In genomic region chr12:129934977-129935376, GRCh38 we compare ENCODE assay signal across 32 cellular contexts. TPM values are rescaled to one million over a fixed set of nuclear protein-coding genes. Genes with fewer than 3 reads are reported as not detected.
"Had no signal": no experiment of that assay in that cellular context is flagged by ENCODE, and none has a peak within 500 bp of the region (broad histone marks: within the 10 kb centered on the region; RNA-seq: fewer than 3 reads in every experiment).

No MANE protein-coding gene starts in this region.

- H3K4me1 Mint-ChIP-seq: stimulated activated effector memory CD8-positive, alpha-beta T cell treated with anti-CD3 and anti-CD28 coated beads, Interleukin-12 subunit alpha, Interleukin-12 subunit beta, amount 100 ng/mL, for 72 hours; stimulated activated memory B cell treated with anti-CD40 and anti-IgM and Interleukin-4, amounts not matched to agents 10 μg/mL and 1 μg/mL and 100 μg/mL, for 72 hours; stimulated activated naive B cell treated with anti-CD40 and anti-IgM and Interleukin-4, amounts not matched to agents 10 μg/mL and 1 μg/mL and 100 μg/mL, for 72 hours; stimulated activated naive CD8-positive, alpha-beta T cell treated with anti-CD3 and anti-CD28 coated beads, Interleukin-15, amount 100 ng/mL, for 72 hours had no signal

- H3K27me3 Mint-ChIP-seq: stimulated activated memory B cell treated with anti-CD40 and anti-IgM and Interleukin-4, amounts not matched to agents 10 μg/mL and 1 μg/mL and 100 μg/mL, for 72 hours; stimulated activated naive CD8-positive, alpha-beta T cell treated with anti-CD3 and anti-CD28 coated beads, Interleukin-15, amount 100 ng/mL, for 72 hours; stimulated activated naive CD8-positive, alpha-beta T cell treated with anti-CD3 and anti-CD28 coated beads, Interleukin-15, Interleukin-2, amounts not matched to agents 100 ng/mL and 50 ng/mL, for 24 hours had no signal

- H3K9me3 ChIP-seq: testis, thoracic aorta, thyroid gland, transverse colon, upper lobe of left lung, upper lobe of right lung, uterus, vagina had no signal

- H3K36me3 Mint-ChIP-seq: stimulated activated effector memory CD8-positive, alpha-beta T cell treated with anti-CD3 and anti-CD28 coated beads, Interleukin-12 subunit alpha, Interleukin-12 subunit beta, amount 100 ng/mL, for 72 hours; stimulated activated memory B cell treated with anti-CD40 and anti-IgM and Interleukin-4, amounts not matched to agents 10 μg/mL and 1 μg/mL and 100 μg/mL, for 72 hours; stimulated activated naive B cell treated with anti-CD40 and anti-IgM and Interleukin-4, amounts not matched to agents 10 μg/mL and 1 μg/mL and 100 μg/mL, for 72 hours; type B pancreatic cell had no signal

- H3K27me3 ChIP-seq: testis, thyroid gland, tibial artery, tibial nerve, transverse colon, upper lobe of left lung, upper lobe of right lung, uterus, vagina had no signal

- ATAC-seq: stimulated activated effector memory CD8-positive, alpha-beta T cell treated with anti-CD3 and anti-CD28 coated beads, Interleukin-12 subunit alpha, Interleukin-12 subunit beta, amount 100 ng/mL, for 72 hours; stimulated activated memory B cell treated with anti-CD40 and anti-IgM and Interleukin-4, amounts not matched to agents 10 μg/mL and 1 μg/mL and 100 μg/mL, for 72 hours; stimulated activated naive B cell treated with anti-CD40 and anti-IgM and Interleukin-4, amounts not matched to agents 10 μg/mL and 1 μg/mL and 100 μg/mL, for 72 hours; stimulated activated naive CD8-positive, alpha-beta T cell treated with anti-CD3 and anti-CD28 coated beads, Interleukin-15, amount 100 ng/mL, for 72 hours; stimulated activated naive CD8-positive, alpha-beta T cell treated with anti-CD3 and anti-CD28 coated beads, Interleukin-15, Interleukin-2, amounts not matched to agents 100 U/mL and 50 U/mL, for 24 hours; upper lobe of right lung had no signal

- H3K27ac Mint-ChIP-seq: stimulated activated effector memory CD8-positive, alpha-beta T cell treated with anti-CD3 and anti-CD28 coated beads, Interleukin-12 subunit alpha, Interleukin-12 subunit beta, amount 100 ng/mL, for 72 hours; stimulated activated memory B cell treated with anti-CD40 and anti-IgM and Interleukin-4, amounts not matched to agents 10 μg/mL and 1 μg/mL and 100 μg/mL, for 72 hours; stimulated activated naive B cell treated with anti-CD40 and anti-IgM and Interleukin-4, amounts not matched to agents 10 μg/mL and 1 μg/mL and 100 μg/mL, for 72 hours; stimulated activated naive CD8-positive, alpha-beta T cell treated with anti-CD3 and anti-CD28 coated beads, Interleukin-15, Interleukin-2, amounts not matched to agents 100 ng/mL and 50 ng/mL, for 24 hours; type B pancreatic cell had no signal

- H3K9me3 Mint-ChIP-seq: type B pancreatic cell had no signal

- H3K27ac ChIP-seq: stomach, suprapubic skin, testis, thoracic aorta, thyroid gland, tibial artery, tibial nerve, transverse colon, upper lobe of left lung, upper lobe of right lung, uterus, vagina had no signal

- H3K4me1 ChIP-seq: stomach, suprapubic skin, testis, thyroid gland, tibial artery, tibial nerve, transverse colon, upper lobe of left lung, upper lobe of right lung, uterus, vagina had no signal

- FAIRE-seq: urothelium cell line had no signal

- DNase-seq: stimulated activated CD4-positive, alpha-beta T cell treated with anti-CD3 and anti-CD28 coated beads, Interleukin-2, amount 100 ng/mL, for 48 hours; stimulated activated CD4-positive, alpha-beta T cell treated with anti-CD3 and anti-CD28 coated beads, Interleukin-4, amount 100 ng/mL, for 1 hour; stimulated activated CD4-positive, alpha-beta T cell treated with anti-CD3 and anti-CD28 coated beads, Interleukin-4, amount 100 ng/mL, for 24 hours; stimulated activated CD4-positive, alpha-beta T cell treated with anti-CD3 and anti-CD28 coated beads, Interleukin-4, amount 100 ng/mL, for 4 hours; stimulated activated CD8-positive, alpha-beta memory T cell treated with anti-CD3 and anti-CD28 coated beads, Interleukin-4, amount 100 ng/mL, for 48 hours; stimulated activated naive B cell treated with anti-CD40 and anti-IgM and Interleukin-4, amounts not matched to agents 10 μg/mL and 1 μg/mL and 100 μg/mL, for 72 hours; stimulated activated naive CD4-positive, alpha-beta T cell; stimulated activated naive CD4-positive, alpha-beta T cell treated with Interleukin-2 at 50 U/mL for 16 hours; stimulated activated naive CD8-positive, alpha-beta T cell treated with anti-CD3 and anti-CD28 coated beads, Interleukin-15, amount 100 ng/mL, for 72 hours; stimulated activated naive CD8-positive, alpha-beta T cell treated with anti-CD3 and anti-CD28 coated beads, Interleukin-15, Interleukin-2, amounts not matched to agents 100 U/mL and 50 U/mL, for 24 hours; stomach; substantia nigra; testis; thyroid gland; tibial artery; transverse colon; trophoblast cell; upper lobe of left lung; upper lobe of right lung; uterus had no signal

- H3K4me3 ChIP-seq: stomach, suprapubic skin, testis, thoracic aorta, thyroid gland, tibial artery, tibial nerve, transverse colon, upper lobe of left lung, upper lobe of right lung, uterus, vagina had no signal

- H3K36me3 ChIP-seq: stomach, suprapubic skin, thoracic aorta, thyroid gland, tibial artery, tibial nerve, transverse colon, upper lobe of left lung, upper lobe of right lung, uterus, vagina had no signal

- H3K4me3 Mint-ChIP-seq: stimulated activated effector memory CD8-positive, alpha-beta T cell treated with anti-CD3 and anti-CD28 coated beads, Interleukin-12 subunit alpha, Interleukin-12 subunit beta, amount 100 ng/mL, for 72 hours; stimulated activated memory B cell treated with anti-CD40 and anti-IgM and Interleukin-4, amounts not matched to agents 10 μg/mL and 1 μg/mL and 100 μg/mL, for 72 hours; stimulated activated naive B cell treated with anti-CD40 and anti-IgM and Interleukin-4, amounts not matched to agents 10 μg/mL and 1 μg/mL and 100 μg/mL, for 72 hours; stimulated activated naive CD8-positive, alpha-beta T cell treated with anti-CD3 and anti-CD28 coated beads, Interleukin-15, amount 100 ng/mL, for 72 hours; stimulated activated naive CD8-positive, alpha-beta T cell treated with anti-CD3 and anti-CD28 coated beads, Interleukin-15, Interleukin-2, amounts not matched to agents 100 ng/mL and 50 ng/mL, for 24 hours; type B pancreatic cell had no signal

RNA-seq across cellular contexts. Expression of gene TMEM132D, which starts 31.2 kb away (rescaled TPM):
- total RNA-seq: subcutaneous adipose tissue, thoracic aorta, thyroid gland, ureter, vagina had no signal
- polyA plus RNA-seq: stomach, urinary bladder had no signal
